ENCODE assay signal across 8 cellular contexts in the genomic region with DNA sequence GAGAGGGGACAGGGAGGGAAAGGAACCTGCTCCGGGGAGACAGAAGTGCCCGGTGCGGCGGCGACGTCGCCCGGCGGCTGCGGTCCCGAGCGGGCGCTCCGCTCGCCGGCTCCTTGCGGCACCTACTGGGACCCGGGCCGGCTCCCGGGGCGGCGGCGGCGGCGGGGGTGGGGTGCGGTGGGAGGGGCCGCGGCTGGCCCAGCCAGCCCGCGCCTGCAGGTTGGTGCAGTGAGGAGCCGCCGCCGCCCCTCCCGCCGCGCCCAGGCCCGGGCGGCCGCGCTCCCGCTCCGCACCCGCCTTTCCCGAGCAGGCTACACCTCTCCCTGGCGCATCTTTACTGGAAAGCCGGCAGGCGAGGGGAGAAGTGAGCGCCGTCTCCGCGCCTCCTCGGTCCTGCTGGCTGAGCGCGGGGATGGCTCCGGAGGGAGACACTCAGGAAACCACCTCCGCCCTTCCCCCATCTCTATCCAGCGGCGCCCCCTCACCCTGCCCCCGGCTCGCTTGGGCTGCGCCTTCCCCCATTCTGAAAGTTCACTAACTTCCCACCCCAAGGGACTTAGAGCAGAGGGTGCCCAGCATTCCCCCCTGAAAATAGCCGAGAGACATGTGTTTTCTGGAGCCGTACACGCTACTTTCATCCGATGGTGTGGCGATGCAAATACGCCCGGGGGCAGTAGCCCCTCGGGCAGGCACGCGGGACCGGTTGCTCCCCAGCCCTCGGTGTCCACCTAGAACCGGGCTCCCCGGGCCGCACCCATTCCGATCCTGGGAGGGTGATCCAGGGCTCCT. TPM values are rescaled to one million over a fixed set of nuclear protein-coding genes. Genes with fewer than 3 reads are reported as not detected.
DNase-seq lines count a peak whose midpoint lies in the region; ATAC-seq lines count a peak whose summit lies in the region.

PLD5 (minus strand) TSS at position 127 of the 789 bp plus-strand sequence.

- POLR2A ChIA-PET in activated naive CD8-positive, alpha-beta T cell treated with anti-CD3 and anti-CD28 coated beads, Interleukin-2, amount 10 ng/mL, durations not matched to agents 7 days and 5 days (lab: Charles Lee): no interaction called here

- H3K36me3 Mint-ChIP-seq in activated naive CD8-positive, alpha-beta T cell treated with anti-CD3 and anti-CD28 coated beads, Interleukin-2, amount 10 ng/mL, durations not matched to agents 7 days and 5 days: no peaks in the 10 kb centered on the region
- H3K36me3 Mint-ChIP-seq in immature natural killer cell: peaks cover 0 to 4% (median 0%) of the 10 kb centered on the region in 3 donors

- ATAC-seq in HG02759 (IDR thresholded peaks at IDR 0.05; ENCODE audit: unreplicated experiment): peak; percentile 34
- ATAC-seq in activated naive CD8-positive, alpha-beta T cell treated with anti-CD3 and anti-CD28 coated beads, Interleukin-2, amount 10 ng/mL, durations not matched to agents 7 days and 5 days (ENCODE audit: low read depth): peak; percentile 47

- H3K27me3 Mint-ChIP-seq in activated naive CD8-positive, alpha-beta T cell treated with anti-CD3 and anti-CD28 coated beads, Interleukin-2, amount 10 ng/mL, durations not matched to agents 7 days and 5 days: peaks cover 47% of the 10 kb centered on the region
- peaks cover 6 to 25% (median 9%) of the 10 kb centered on the region in 3 donors for H3K27me3 Mint-ChIP-seq in immature natural killer cell (ENCODE audit: low read depth in 3 of 3)

- H3K27ac ChIP-seq in substantia nigra (ENCODE audit: low read depth, low read length, poor library complexity, severe bottlenecking): peak within 1 kb of the TSS; percentile 59

- no peak within 1 kb of the TSS for H3K27ac Mint-ChIP-seq in activated naive CD8-positive, alpha-beta T cell treated with anti-CD3 and anti-CD28 coated beads, Interleukin-2, amount 10 ng/mL, durations not matched to agents 7 days and 5 days
- no peak within 1 kb of the TSS for H3K27ac Mint-ChIP-seq in immature natural killer cell

- H3K9me3 Mint-ChIP-seq in activated naive CD8-positive, alpha-beta T cell treated with anti-CD3 and anti-CD28 coated beads, Interleukin-2, amount 10 ng/mL, durations not matched to agents 7 days and 5 days: no peaks in the 10 kb centered on the region
- H3K9me3 Mint-ChIP-seq in immature natural killer cell: peaks cover 0 to 8% (median 3%) of the 10 kb centered on the region in 6 donors

- H3K4me3 Mint-ChIP-seq in activated naive CD8-positive, alpha-beta T cell treated with anti-CD3 and anti-CD28 coated beads, Interleukin-2, amount 10 ng/mL, durations not matched to agents 7 days and 5 days: peak within 1 kb of the TSS; percentile 53
- peak within 1 kb of the TSS in 4 of 5 donors; percentile 33 to 65 (median 46) for H3K4me3 Mint-ChIP-seq in immature natural killer cell

- DNase-seq in Ammon's horn (ENCODE audit: low spot score) (peak; percentile 14), immature natural killer cell (no peak), substantia nigra (lab: John Stamatoyannopoulos, UW) (peak in 20 of 49 donors; percentile 1 to 73 (median 26)), CD1c-positive myeloid dendritic cell (ENCODE audit: extremely low spot score) (no peak), amniotic stem cell (lab: John Stamatoyannopoulos, UW) (no peak)
- peak; percentile 26 for DNase-seq in activated naive CD8-positive, alpha-beta T cell treated with anti-CD3 and anti-CD28 coated beads, Interleukin-2, amount 10 ng/mL, durations not matched to agents 7 days and 5 days
- no peak for DNase-seq in effector CD8-positive, alpha-beta T cell (lab: John Stamatoyannopoulos, UW)

- peaks cover 3% of the 10 kb centered on the region for H3K4me1 Mint-ChIP-seq in activated naive CD8-positive, alpha-beta T cell treated with anti-CD3 and anti-CD28 coated beads, Interleukin-2, amount 10 ng/mL, durations not matched to agents 7 days and 5 days
- peaks cover 0 to 7% of the 10 kb centered on the region in 2 donors for H3K4me1 Mint-ChIP-seq in immature natural killer cell

RNA-seq across cellular contexts. Expression of gene PLD5, which starts in this region (rescaled TPM):
- not detected for total RNA-seq in activated naive CD8-positive, alpha-beta T cell treated with anti-CD3 and anti-CD28 coated beads, Interleukin-2, amount 10 ng/mL, durations not matched to agents 7 days and 5 days
- not detected for polyA plus RNA-seq in immature natural killer cell

Comparison
In these comparisons a context has a peak if more than half of its experiments do, and no peak if none do; other contexts are left out.
1. Peak in DNase-seq and ATAC-seq in activated naive CD8-positive, alpha-beta T cell treated with anti-CD3 and anti-CD28 coated beads, Interleukin-2, amount 10 ng/mL, durations not matched to agents 7 days and 5 days; RNA of the gene not detected or under 1 TPM.